23 cellular contexts compared by ENCODE assay signal in the genomic region with DNA sequence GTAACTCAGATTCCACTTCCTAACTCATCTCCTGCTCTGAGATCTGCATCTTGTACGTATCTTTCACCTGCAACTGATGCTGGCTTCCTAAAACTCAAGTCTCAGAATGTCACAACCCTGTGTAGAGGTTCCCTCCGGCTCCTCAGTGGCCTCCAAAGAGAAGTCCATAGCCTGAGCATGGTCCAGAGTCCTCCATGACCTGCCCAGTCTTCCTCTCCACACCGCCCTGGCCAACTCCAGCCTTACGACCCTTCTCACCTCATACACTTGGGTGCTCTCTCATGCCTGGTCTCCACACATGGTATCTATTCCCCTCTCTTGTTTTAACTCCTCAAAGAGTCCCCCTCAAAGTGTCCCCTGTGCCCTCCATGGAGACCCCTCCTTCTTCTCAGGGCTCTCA. TPM values are rescaled to one million over a fixed set of nuclear protein-coding genes. Genes with fewer than 3 reads are reported as not detected.
DNase-seq lines count a peak whose midpoint lies in the region; ATAC-seq and TF ChIP-seq lines count a peak whose summit lies in the region.
"Had no signal": no experiment of that assay in that cellular context is flagged by ENCODE, and none has a peak within 500 bp of the region (broad histone marks: within the 10 kb centered on the region; RNA-seq: fewer than 3 reads in every experiment).

No MANE protein-coding gene starts in this region.

- H3K27ac ChIP-seq in BLaER1 = no peak overlapping the region
- no peak overlapping the region for H3K27ac ChIP-seq in coronary artery
- no peak overlapping the region for H3K27ac ChIP-seq in testis

- no peak overlapping the region for H3K9ac ChIP-seq in BLaER1

- peak overlapping the region; percentile 14 for H3K27ac Mint-ChIP-seq in T-helper 2 cell treated with Interferon-gamma antibody and Interleukin-4, amounts not matched to agents 5 μg/mL and 100 μg/mL, for 36 hours
- H3K27ac Mint-ChIP-seq in activated naive CD8-positive, alpha-beta T cell treated with anti-CD3 and anti-CD28 coated beads for 36 hours = peak overlapping the region; percentile 9
- H3K27ac Mint-ChIP-seq: CD4-positive, CD25-positive, alpha-beta regulatory T cell; CD8-positive, alpha-beta memory T cell; GM23338 had no signal

- no peaks in the 10 kb centered on the region for H3K36me3 Mint-ChIP-seq in T-helper 2 cell treated with Interferon-gamma antibody and Interleukin-4, amounts not matched to agents 5 μg/mL and 100 μg/mL, for 36 hours (ENCODE audit: low read depth)
- H3K36me3 Mint-ChIP-seq in activated naive CD8-positive, alpha-beta T cell treated with anti-CD3 and anti-CD28 coated beads for 36 hours = no peaks in the 10 kb centered on the region
- H3K36me3 Mint-ChIP-seq: CD4-positive, CD25-positive, alpha-beta regulatory T cell; CD8-positive, alpha-beta memory T cell had no signal

- H3K36me3 ChIP-seq in BLaER1 (no peaks in the 10 kb centered on the region), testis (ENCODE audit: low read depth, missing control alignments) (no peaks in the 10 kb centered on the region)

- ATAC-seq in GM18907 (IDR thresholded peaks at IDR 0.05; ENCODE audit: unreplicated experiment) = no peak
- ATAC-seq: GM23338, HepG2 had no signal

- H3K4me3 ChIP-seq in BLaER1 = no peak overlapping the region
- H3K4me3 ChIP-seq in coronary artery = no peak overlapping the region
- no peak overlapping the region for H3K4me3 ChIP-seq in testis
- H3K4me3 ChIP-seq: GM23338 had no signal

- no peak for TF ChIP-seq POLR2A in testis (IDR thresholded peaks at IDR 0.05)

- H3K27me3 ChIP-seq in BLaER1 (no peaks in the 10 kb centered on the region), testis (no peaks in the 10 kb centered on the region)

- peaks cover 7% of the 10 kb centered on the region for H3K27me3 Mint-ChIP-seq in T-helper 2 cell treated with Interferon-gamma antibody and Interleukin-4, amounts not matched to agents 5 μg/mL and 100 μg/mL, for 36 hours (ENCODE audit: low read depth)
- peaks cover 34% of the 10 kb centered on the region for H3K27me3 Mint-ChIP-seq in activated naive CD8-positive, alpha-beta T cell treated with anti-CD3 and anti-CD28 coated beads for 36 hours

- H3K4me1 ChIP-seq in BLaER1 (peaks cover 37% of the 10 kb centered on the region), testis (peaks cover 4% of the 10 kb centered on the region)

- H3K4me2 ChIP-seq in BLaER1 = peak overlapping the region; percentile 54
- H3K4me2 ChIP-seq: GM23338 had no signal

- 91% methylated on average over 4 of the region's 4 CpGs for WGBS in testis, 2 donors

- TF ChIP-seq CTCF in coronary artery (IDR thresholded peaks at IDR 0.05) = no peak
- TF ChIP-seq CTCF in testis (IDR thresholded peaks at IDR 0.05) = no peak

- H3K4me3 Mint-ChIP-seq in T-helper 2 cell treated with Interferon-gamma antibody and Interleukin-4, amounts not matched to agents 5 μg/mL and 100 μg/mL, for 36 hours = no peak overlapping the region
- H3K4me3 Mint-ChIP-seq in activated naive CD8-positive, alpha-beta T cell treated with anti-CD3 and anti-CD28 coated beads for 36 hours = no peak overlapping the region
- H3K4me3 Mint-ChIP-seq: CD4-positive, CD25-positive, alpha-beta regulatory T cell; CD8-positive, alpha-beta memory T cell; GM23338 had no signal

- no peaks in the 10 kb centered on the region for H4K20me1 ChIP-seq in BLaER1

- H3K9me3 ChIP-seq in BLaER1 (no peaks in the 10 kb centered on the region), testis (no peaks in the 10 kb centered on the region)

- no peak for DNase-seq in T-helper 2 cell treated with Interferon-gamma antibody and Interleukin-4, amounts not matched to agents 5 μg/mL and 100 μg/mL, for 36 hours (ENCODE audit: low spot score)
- DNase-seq in T-helper 2 cell (no peak), coronary artery (ENCODE audit: low spot score) (peak; percentile 60), testis (no peak), iPS-NIHi11 (ENCODE audit: low spot score) (no peak)
- DNase-seq in activated naive CD8-positive, alpha-beta T cell treated with anti-CD3 and anti-CD28 coated beads for 36 hours = no peak
- DNase-seq: 8988T; C1 segment of cervical spinal cord; CD4-positive, CD25-positive, alpha-beta regulatory T cell; CD8-positive, alpha-beta memory T cell; COR-L47; DMS 273 treated with DMSO at 0.1 percent for 48 hours; DMS53; DND-41; EL; HCEC 1CT had no signal

- no peaks in the 10 kb centered on the region for H3K9me3 Mint-ChIP-seq in T-helper 2 cell treated with Interferon-gamma antibody and Interleukin-4, amounts not matched to agents 5 μg/mL and 100 μg/mL, for 36 hours
- H3K9me3 Mint-ChIP-seq in activated naive CD8-positive, alpha-beta T cell treated with anti-CD3 and anti-CD28 coated beads for 36 hours = no peaks in the 10 kb centered on the region
- H3K9me3 Mint-ChIP-seq: CD4-positive, CD25-positive, alpha-beta regulatory T cell; CD8-positive, alpha-beta memory T cell; GM23338 had no signal

- intact Hi-C loops in testis (cut with DNase I; ENCODE audit: low total_unique reads) = no loop called here

- H3K4me1 Mint-ChIP-seq in T-helper 2 cell treated with Interferon-gamma antibody and Interleukin-4, amounts not matched to agents 5 μg/mL and 100 μg/mL, for 36 hours (ENCODE audit: low read depth) = peaks cover 37% of the 10 kb centered on the region
- H3K4me1 Mint-ChIP-seq in activated naive CD8-positive, alpha-beta T cell treated with anti-CD3 and anti-CD28 coated beads for 36 hours = peaks cover 50% of the 10 kb centered on the region

RNA-seq across cellular contexts. Expression of a gene that starts 41.9 kb away (rescaled TPM):
- total RNA-seq in activated naive CD8-positive, alpha-beta T cell treated with anti-CD3 and anti-CD28 coated beads for 36 hours = not detected
- total RNA-seq in testis = 10 to 100 TPM; 17.0 to 23.8 TPM
- 9.1 TPM for polyA plus RNA-seq in testis (ENCODE audit: insufficient read depth, low read depth, low replicate concordance)
- total RNA-seq: A673; CD4-positive, CD25-positive, alpha-beta regulatory T cell; CD8-positive, alpha-beta memory T cell; G401; HepG2 had no signal
- polyA plus RNA-seq: AG04450; CD4-positive, CD25-positive, alpha-beta regulatory T cell; CD8-positive, alpha-beta memory T cell; HepG2 had no signal

Comparison
In these comparisons a context has a peak if more than half of its experiments do, and no peak if none do; other contexts are left out.
1. RNA of a gene that starts 41.9 kb away (total RNA-seq): 17.0 to 23.8 TPM in testis; not detected in activated naive CD8-positive, alpha-beta T cell treated with anti-CD3 and anti-CD28 coated beads for 36 hours; every median in the first group is over 10 times any median in the second.